ENCODE assay signal across 1 cellular context in the genomic region with DNA sequence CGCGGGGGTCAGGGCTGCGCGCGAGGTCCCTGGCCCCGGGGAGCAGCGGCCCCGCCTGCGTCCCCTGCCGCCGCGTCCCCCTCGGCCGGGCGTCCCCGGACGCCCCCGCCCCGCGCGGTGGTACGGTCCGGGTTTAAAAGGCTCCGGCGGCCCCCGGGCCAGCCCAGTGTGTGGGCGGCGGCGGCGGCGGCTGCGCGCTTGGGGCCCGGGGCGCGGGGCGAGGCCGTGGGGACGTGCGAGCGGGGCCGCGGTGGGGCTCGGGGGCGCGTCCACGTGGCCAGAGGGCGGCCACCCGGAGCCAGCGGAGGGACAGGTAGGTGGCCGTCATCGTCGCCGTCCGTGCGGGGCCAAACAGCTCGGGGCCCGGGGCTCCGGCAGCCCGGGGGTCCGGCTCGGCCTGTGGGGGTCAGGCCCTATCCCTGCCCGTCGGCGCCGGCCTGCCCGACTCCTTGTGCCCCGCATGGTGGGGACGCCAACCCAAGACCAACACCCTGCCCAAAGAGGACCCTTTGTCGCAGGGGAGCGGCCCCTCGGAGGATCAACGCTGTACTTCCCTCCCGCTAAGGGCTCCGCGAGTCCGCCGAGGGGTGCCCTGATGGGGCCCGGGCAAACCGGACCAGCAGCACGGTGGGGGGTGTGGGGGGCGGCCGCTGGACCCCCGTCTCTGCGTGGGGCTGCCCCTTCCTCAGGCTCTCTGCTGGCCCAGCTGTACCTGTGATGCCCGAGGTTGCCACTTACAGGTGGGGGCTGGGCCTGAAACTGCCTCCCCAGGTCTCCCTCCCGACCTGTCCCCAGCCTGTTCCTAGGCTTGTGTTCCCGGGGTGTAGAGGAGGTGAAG.
A peak's percentile ranks its signal among the peaks of the same experiment; 100 is the strongest.
TF ChIP-seq lines count a peak whose summit lies in the region.

A gene (plus strand): TSS at position 166 of the 838 bp plus-strand sequence. CDS start 1,903 bp downstream, outside the sequence.

TF ChIP-seq in K562, 482 proteins besides CTCF, POLR2A, EP300 and RAD21 (continued from another document and continues in another):
- TF ChIP-seq, protein P1, sequence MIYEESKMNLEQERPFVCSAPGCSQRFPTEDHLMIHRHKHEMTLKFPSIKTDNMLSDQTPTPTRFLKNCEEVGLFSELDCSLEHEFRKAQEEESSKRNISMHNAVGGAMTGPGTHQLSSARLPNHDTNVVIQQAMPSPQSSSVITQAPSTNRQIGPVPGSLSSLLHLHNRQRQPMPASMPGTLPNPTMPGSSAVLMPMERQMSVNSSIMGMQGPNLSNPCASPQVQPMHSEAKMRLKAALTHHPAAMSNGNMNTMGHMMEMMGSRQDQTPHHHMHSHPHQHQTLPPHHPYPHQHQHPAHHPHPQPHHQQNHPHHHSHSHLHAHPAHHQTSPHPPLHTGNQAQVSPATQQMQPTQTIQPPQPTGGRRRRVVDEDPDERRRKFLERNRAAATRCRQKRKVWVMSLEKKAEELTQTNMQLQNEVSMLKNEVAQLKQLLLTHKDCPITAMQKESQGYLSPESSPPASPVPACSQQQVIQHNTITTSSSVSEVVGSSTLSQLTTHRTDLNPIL (CRISPR knock-in tag; IDR thresholded peaks at IDR 0.05) = no peak
- TF ChIP-seq MECOM (CRISPR knock-in tag; IDR thresholded peaks at IDR 0.05) = no peak
- TF ChIP-seq ZC3H4 (CRISPR knock-in tag; IDR thresholded peaks at IDR 0.05; ENCODE audit: borderline replicate concordance) = no peak
- no peak for TF ChIP-seq EHMT2 (IDR thresholded peaks at IDR 0.05)
- no peak for TF ChIP-seq NR2C2 (CRISPR knock-in tag; IDR thresholded peaks at IDR 0.05)
- peak; percentile 44; the same call in 1 of the 2 replicates for TF ChIP-seq NR2C2 (tag; IDR thresholded peaks at IDR 0.05)
- TF ChIP-seq ARHGAP35 (IDR thresholded peaks at IDR 0.05; ENCODE audit: partially characterized antibody) = no peak
- TF ChIP-seq, protein P2, sequence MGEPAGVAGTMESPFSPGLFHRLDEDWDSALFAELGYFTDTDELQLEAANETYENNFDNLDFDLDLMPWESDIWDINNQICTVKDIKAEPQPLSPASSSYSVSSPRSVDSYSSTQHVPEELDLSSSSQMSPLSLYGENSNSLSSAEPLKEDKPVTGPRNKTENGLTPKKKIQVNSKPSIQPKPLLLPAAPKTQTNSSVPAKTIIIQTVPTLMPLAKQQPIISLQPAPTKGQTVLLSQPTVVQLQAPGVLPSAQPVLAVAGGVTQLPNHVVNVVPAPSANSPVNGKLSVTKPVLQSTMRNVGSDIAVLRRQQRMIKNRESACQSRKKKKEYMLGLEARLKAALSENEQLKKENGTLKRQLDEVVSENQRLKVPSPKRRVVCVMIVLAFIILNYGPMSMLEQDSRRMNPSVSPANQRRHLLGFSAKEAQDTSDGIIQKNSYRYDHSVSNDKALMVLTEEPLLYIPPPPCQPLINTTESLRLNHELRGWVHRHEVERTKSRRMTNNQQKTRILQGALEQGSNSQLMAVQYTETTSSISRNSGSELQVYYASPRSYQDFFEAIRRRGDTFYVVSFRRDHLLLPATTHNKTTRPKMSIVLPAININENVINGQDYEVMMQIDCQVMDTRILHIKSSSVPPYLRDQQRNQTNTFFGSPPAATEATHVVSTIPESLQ (CRISPR knock-in tag; IDR thresholded peaks at IDR 0.05) = no peak
- TF ChIP-seq ZNF165 (CRISPR knock-in tag; IDR thresholded peaks at IDR 0.05; ENCODE audit: borderline replicate concordance) = no peak
- TF ChIP-seq MAZ (CRISPR knock-in tag; conservative IDR thresholded peaks at IDR 0.05 in 1 of 2, IDR thresholded peaks at IDR 0.05 in 1 of 2) = 0 out of 4 replicates have a peak, but pooled peaks of 1 of the 2 experiments have one; percentile 14
- no peak for TF ChIP-seq RFX1 (IDR thresholded peaks at IDR 0.05)
- no peak for TF ChIP-seq TCF3 (CRISPR knock-in tag; IDR thresholded peaks at IDR 0.05)
- TF ChIP-seq, protein P3, sequence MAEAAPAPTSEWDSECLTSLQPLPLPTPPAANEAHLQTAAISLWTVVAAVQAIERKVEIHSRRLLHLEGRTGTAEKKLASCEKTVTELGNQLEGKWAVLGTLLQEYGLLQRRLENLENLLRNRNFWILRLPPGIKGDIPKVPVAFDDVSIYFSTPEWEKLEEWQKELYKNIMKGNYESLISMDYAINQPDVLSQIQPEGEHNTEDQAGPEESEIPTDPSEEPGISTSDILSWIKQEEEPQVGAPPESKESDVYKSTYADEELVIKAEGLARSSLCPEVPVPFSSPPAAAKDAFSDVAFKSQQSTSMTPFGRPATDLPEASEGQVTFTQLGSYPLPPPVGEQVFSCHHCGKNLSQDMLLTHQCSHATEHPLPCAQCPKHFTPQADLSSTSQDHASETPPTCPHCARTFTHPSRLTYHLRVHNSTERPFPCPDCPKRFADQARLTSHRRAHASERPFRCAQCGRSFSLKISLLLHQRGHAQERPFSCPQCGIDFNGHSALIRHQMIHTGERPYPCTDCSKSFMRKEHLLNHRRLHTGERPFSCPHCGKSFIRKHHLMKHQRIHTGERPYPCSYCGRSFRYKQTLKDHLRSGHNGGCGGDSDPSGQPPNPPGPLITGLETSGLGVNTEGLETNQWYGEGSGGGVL (CRISPR knock-in tag; IDR thresholded peaks at IDR 0.05) = no peak
- no peak for TF ChIP-seq ZNF699 (CRISPR knock-in tag; IDR thresholded peaks at IDR 0.05; ENCODE audit: insufficient replicate concordance)
- TF ChIP-seq MBD2 (IDR thresholded peaks at IDR 0.05; ENCODE audit: borderline replicate concordance, low read depth) = no peak
- TF ChIP-seq KDM2B (CRISPR knock-in tag; IDR thresholded peaks at IDR 0.05) = no peak
- TF ChIP-seq ZNF408 (CRISPR knock-in tag; IDR thresholded peaks at IDR 0.05; ENCODE audit: low read depth) = no peak
- TF ChIP-seq MAFF (IDR thresholded peaks at IDR 0.05; ENCODE audit: low read length) = no peak
- TF ChIP-seq ZNF224 (CRISPR knock-in tag; IDR thresholded peaks at IDR 0.05) = no peak
- TF ChIP-seq, protein P4, sequence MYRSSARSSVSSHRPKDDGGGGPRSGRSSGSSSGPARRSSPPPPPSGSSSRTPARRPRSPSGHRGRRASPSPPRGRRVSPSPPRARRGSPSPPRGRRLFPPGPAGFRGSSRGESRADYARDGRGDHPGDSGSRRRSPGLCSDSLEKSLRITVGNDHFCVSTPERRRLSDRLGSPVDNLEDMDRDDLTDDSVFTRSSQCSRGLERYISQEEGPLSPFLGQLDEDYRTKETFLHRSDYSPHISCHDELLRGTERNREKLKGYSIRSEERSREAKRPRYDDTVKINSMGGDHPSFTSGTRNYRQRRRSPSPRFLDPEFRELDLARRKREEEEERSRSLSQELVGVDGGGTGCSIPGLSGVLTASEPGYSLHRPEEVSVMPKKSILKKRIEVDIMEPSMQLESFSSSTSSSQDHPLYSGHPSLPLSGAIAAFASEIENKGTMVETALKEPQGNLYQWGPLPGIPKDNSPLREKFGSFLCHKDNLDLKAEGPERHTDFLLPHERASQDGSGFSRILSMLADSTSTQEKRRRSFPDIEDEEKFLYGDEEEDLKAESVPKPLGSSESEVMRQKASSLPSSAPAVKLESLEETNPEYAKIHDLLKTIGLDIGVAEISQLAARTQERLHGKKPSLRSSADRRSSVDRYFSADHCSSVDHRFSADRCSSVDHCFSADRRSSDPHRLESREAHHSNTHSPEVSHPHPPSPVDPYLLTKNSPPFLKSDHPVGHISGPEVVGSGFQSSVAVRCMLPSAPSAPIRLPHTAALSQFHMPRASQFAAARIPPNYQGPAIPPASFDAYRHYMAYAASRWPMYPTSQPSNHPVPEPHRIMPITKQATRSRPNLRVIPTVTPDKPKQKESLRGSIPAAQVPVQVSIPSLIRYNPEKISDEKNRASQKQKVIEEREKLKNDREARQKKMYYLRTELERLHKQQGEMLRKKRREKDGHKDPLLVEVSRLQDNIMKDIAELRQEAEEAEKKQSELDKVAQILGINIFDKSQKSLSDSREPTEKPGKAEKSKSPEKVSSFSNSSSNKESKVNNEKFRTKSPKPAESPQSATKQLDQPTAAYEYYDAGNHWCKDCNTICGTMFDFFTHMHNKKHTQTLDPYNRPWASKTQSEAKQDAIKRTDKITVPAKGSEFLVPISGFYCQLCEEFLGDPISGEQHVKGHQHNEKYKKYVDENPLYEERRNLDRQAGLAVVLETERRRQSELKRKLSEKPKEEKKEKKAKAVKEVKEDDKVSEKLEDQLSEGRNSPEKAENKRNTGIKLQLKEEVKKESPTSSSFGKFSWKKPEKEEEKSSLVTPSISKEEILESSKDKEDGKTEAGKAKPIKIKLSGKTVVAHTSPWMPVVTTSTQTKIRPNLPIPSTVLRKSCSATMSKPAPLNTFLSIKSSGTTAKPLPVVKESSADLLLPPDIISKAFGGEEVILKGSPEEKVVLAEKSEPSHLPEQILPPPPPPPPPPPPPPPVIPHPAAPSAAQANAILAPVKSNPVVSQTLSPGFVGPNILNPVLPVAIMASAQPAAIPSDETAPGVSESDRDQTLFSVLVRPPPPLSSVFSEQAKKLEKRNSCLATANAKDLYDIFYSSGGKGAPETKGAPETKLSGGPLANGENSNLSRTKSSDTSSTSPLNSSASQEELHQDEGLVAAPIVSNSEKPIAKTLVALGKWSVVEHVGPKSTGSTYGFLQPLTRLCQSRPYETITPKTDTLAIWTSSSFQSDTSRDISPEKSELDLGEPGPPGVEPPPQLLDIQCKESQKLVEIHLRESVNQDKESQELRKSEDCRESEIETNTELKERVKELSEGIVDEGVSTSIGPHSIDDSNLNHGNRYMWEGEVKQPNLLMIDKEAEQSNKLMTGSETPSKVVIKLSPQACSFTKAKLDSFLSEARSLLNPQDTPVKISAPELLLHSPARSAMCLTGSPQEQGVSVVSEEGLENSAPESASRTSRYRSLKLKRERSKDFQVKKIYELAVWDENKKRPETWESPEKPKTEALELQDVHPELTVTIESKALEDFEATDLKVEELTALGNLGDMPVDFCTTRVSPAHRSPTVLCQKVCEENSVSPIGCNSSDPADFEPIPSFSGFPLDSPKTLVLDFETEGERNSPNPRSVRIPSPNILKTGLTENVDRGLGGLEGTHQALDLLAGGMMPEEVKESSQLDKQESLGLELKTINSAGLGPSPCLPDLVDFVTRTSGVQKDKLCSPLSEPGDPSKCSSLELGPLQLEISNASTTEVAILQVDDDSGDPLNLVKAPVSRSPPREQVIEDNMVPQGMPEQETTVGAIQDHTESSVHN (IDR thresholded peaks at IDR 0.05; ENCODE audit: borderline replicate concordance in 1 of 2, low read depth in 1 of 2) = no peak
- no peak; the same call in 1 of the 2 replicates for TF ChIP-seq FOSL1 (tag; conservative IDR thresholded peaks at IDR 0.05)
- peak; percentile 41 for TF ChIP-seq HMGN3 (IDR thresholded peaks at IDR 0.05; ENCODE audit: borderline replicate concordance, extremely low read depth, insufficient read length, low read depth, low read length)
- TF ChIP-seq CAMTA2 (CRISPR knock-in tag; conservative IDR thresholded peaks at IDR 0.05) = no peak
- no peak for TF ChIP-seq NFXL1 (CRISPR knock-in tag; IDR thresholded peaks at IDR 0.05)
- no peak for TF ChIP-seq HDAC8 (tag; IDR thresholded peaks at IDR 0.05)
- no peak for TF ChIP-seq ILF3 (IDR thresholded peaks at IDR 0.05; ENCODE audit: borderline replicate concordance)
- TF ChIP-seq KLF16 (IDR thresholded peaks at IDR 0.05) = no peak
- peak; percentile 43; the same call in 1 of the 2 replicates for TF ChIP-seq JUND (IDR thresholded peaks at IDR 0.05; ENCODE audit: borderline replicate concordance, low read depth, low read length)
- TF ChIP-seq JUND (tag; IDR thresholded peaks at IDR 0.05; ENCODE audit: borderline replicate concordance, low read depth, low read length) = no peak
- peak; percentile 5 for TF ChIP-seq SMAD4 (CRISPR knock-in tag; conservative IDR thresholded peaks at IDR 0.05)
- TF ChIP-seq ERF (CRISPR knock-in tag; IDR thresholded peaks at IDR 0.05) = no peak
- no peak for TF ChIP-seq CBX2 (IDR thresholded peaks at IDR 0.05; ENCODE audit: insufficient read depth, low read length, poor library complexity, severe bottlenecking)
- TF ChIP-seq, protein P5, sequence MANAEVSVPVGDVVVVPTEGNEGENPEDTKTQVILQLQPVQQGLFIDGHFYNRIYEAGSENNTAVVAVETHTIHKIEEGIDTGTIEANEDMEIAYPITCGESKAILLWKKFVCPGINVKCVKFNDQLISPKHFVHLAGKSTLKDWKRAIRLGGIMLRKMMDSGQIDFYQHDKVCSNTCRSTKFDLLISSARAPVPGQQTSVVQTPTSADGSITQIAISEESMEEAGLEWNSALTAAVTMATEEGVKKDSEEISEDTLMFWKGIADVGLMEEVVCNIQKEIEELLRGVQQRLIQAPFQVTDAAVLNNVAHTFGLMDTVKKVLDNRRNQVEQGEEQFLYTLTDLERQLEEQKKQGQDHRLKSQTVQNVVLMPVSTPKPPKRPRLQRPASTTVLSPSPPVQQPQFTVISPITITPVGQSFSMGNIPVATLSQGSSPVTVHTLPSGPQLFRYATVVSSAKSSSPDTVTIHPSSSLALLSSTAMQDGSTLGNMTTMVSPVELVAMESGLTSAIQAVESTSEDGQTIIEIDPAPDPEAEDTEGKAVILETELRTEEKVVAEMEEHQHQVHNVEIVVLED (CRISPR knock-in tag; IDR thresholded peaks at IDR 0.05) = peak; percentile 22
- TF ChIP-seq, protein P6, sequence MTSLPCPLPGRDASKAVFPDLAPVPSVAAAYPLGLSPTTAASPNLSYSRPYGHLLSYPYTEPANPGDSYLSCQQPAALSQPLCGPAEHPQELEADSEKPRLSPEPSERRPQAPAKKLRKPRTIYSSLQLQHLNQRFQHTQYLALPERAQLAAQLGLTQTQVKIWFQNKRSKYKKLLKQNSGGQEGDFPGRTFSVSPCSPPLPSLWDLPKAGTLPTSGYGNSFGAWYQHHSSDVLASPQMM (CRISPR knock-in tag; IDR thresholded peaks at IDR 0.05) = no peak
- TF ChIP-seq SP1 (CRISPR knock-in tag; IDR thresholded peaks at IDR 0.05) = peak; percentile 40; the same call in 1 of the 2 replicates
- no peak for TF ChIP-seq BRCA1 (IDR thresholded peaks at IDR 0.05)
- no peak for TF ChIP-seq BRCA1 (CRISPR knock-in tag; IDR thresholded peaks at IDR 0.05)
- no peak for TF ChIP-seq FUS (optimal IDR thresholded peaks at IDR 0.05; ENCODE audit: low read depth, low read length)
- no peak for TF ChIP-seq ZC3H8 (IDR thresholded peaks at IDR 0.05)
- TF ChIP-seq, protein P7, sequence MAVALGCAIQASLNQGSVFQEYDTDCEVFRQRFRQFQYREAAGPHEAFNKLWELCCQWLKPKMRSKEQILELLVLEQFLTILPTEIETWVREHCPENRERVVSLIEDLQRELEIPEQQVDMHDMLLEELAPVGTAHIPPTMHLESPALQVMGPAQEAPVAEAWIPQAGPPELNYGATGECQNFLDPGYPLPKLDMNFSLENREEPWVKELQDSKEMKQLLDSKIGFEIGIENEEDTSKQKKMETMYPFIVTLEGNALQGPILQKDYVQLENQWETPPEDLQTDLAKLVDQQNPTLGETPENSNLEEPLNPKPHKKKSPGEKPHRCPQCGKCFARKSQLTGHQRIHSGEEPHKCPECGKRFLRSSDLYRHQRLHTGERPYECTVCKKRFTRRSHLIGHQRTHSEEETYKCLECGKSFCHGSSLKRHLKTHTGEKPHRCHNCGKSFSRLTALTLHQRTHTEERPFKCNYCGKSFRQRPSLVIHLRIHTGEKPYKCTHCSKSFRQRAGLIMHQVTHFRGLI (CRISPR knock-in tag; IDR thresholded peaks at IDR 0.05) = no peak
- peak; percentile 78 for TF ChIP-seq TCF7L2 (IDR thresholded peaks at IDR 0.05; ENCODE audit: low read depth, low read length)
- TF ChIP-seq CHD2 (IDR thresholded peaks at IDR 0.05; ENCODE audit: low read depth, low read length) = no peak
- no peak for TF ChIP-seq U2AF1 (optimal IDR thresholded peaks at IDR 0.05; ENCODE audit: low read depth, low read length)
- no peak for TF ChIP-seq DMBX1 (CRISPR knock-in tag; IDR thresholded peaks at IDR 0.05; ENCODE audit: borderline replicate concordance)
- TF ChIP-seq HNRNPK (IDR thresholded peaks at IDR 0.05; ENCODE audit: low read depth, low read length, poor library complexity, severe bottlenecking) = no peak
- TF ChIP-seq PRPF4 (IDR thresholded peaks at IDR 0.05; ENCODE audit: insufficient read depth, low read depth, low read length, poor library complexity, severe bottlenecking) = no peak
- no peak for TF ChIP-seq ZNF124 (CRISPR knock-in tag; IDR thresholded peaks at IDR 0.05)
